In genomic region chr13:33441015-33441414, GRCh38 we compare ENCODE assay signal across 11 cellular contexts.
DNase-seq lines count a peak whose midpoint lies in the region; ATAC-seq, FAIRE-seq and TF ChIP-seq lines count a peak whose summit lies in the region.
"Had no signal": no experiment of that assay in that cellular context is flagged by ENCODE, and none has a peak within 500 bp of the region (broad histone marks: within the 10 kb centered on the region; RNA-seq: fewer than 3 reads in every experiment).

No MANE protein-coding gene starts in this region.

- TF ChIP-seq POLR2A in esophagus muscularis mucosa (IDR thresholded peaks at IDR 0.05; ENCODE audit: low read depth) (no peak), lower leg skin (IDR thresholded peaks at IDR 0.05) (no peak)

- DNase-seq in AG10803 (ENCODE audit: low read depth) = peak; percentile 24
- DNase-seq in HS-27A (ENCODE audit: low read depth) = peak; percentile 2
- no peak for DNase-seq in kidney
- no peak for DNase-seq in esophagus muscularis mucosa (ENCODE audit: extremely low spot score)
- DNase-seq in lower leg skin (ENCODE audit: low spot score in 2 of 2) = no peak
- DNase-seq in stimulated activated CD4-positive, alpha-beta T cell treated with anti-CD3 and anti-CD28 coated beads, Interleukin-4, amount 100 ng/mL, for 24 hours = no peak
- DNase-seq: activated naive CD8-positive, alpha-beta T cell treated with anti-CD3 and anti-CD28 coated beads, Interleukin-2, amount 10 ng/mL, durations not matched to agents 7 days and 5 days; Right ventricle myocardium superior; stimulated activated CD8-positive, alpha-beta memory T cell treated with anti-CD3 and anti-CD28 coated beads, Interleukin-4, amount 100 ng/mL, for 48 hours had no signal

- H3K27me3 ChIP-seq in esophagus muscularis mucosa = no peaks in the 10 kb centered on the region

- TF ChIP-seq CTCF in AG10803 (conservative IDR thresholded peaks at IDR 0.05; ENCODE audit: low read length) (peak; percentile 27; the same call in 1 of the 2 replicates), WI38 (IDR thresholded peaks at IDR 0.05; ENCODE audit: low read depth, low read length) (peak; percentile 17), kidney (IDR thresholded peaks at IDR 0.05; ENCODE audit: borderline replicate concordance, extremely low read depth, insufficient read depth) (peak; percentile 31), esophagus muscularis mucosa (IDR thresholded peaks at IDR 0.05) (peak in 1 of 3 experiments; percentile 27), lower leg skin (IDR thresholded peaks at IDR 0.05) (no peak)

- H3K4me3 ChIP-seq in AG10803 (ENCODE audit: low read length) (no peak overlapping the region), WI38 (ENCODE audit: low read depth, low read length) (no peak overlapping the region), kidney (ENCODE audit: low read length in 2 of 2) (no peak overlapping the region), esophagus muscularis mucosa (no peak overlapping the region), lower leg skin (ENCODE audit: low read depth, poor library complexity, severe bottlenecking) (no peak overlapping the region)

- H3K9ac ChIP-seq in kidney (ENCODE audit: low read length in 2 of 2) = no peak overlapping the region

- intact Hi-C loops in kidney (cut with DNase I) = no loop called here
- intact Hi-C loops in esophagus muscularis mucosa (cut with DNase I) = no loop called here
- intact Hi-C loops in lower leg skin (cut with DNase I; ENCODE audit: low total_unique reads) = no loop called here

- ATAC-seq in GM19351 (IDR thresholded peaks at IDR 0.05; ENCODE audit: unreplicated experiment) = no peak

- H3K27ac ChIP-seq in kidney (ENCODE audit: low read depth in 2 of 2, low read length in 2 of 2) (no peak overlapping the region), esophagus muscularis mucosa (replicated peaks in 1 of 4) (peak overlapping the region in 1 of 4 donors; percentile 6)

- FAIRE-seq in kidney (lab: Jason Lieb, UNC) = no peak

- TF ChIP-seq EP300 in esophagus muscularis mucosa (IDR thresholded peaks at IDR 0.05) = no peak

- H3K4me1 ChIP-seq in kidney (ENCODE audit: control insufficient read depth in 1 of 2, insufficient read depth in 1 of 2, low read depth in 1 of 2, low read length in 2 of 2) (no peaks in the 10 kb centered on the region), esophagus muscularis mucosa (peaks cover 0 to 18% (median 7%) of the 10 kb centered on the region in 4 donors)

- no peaks in the 10 kb centered on the region for H3K36me3 ChIP-seq in kidney (ENCODE audit: control insufficient read depth in 1 of 2, insufficient read depth in 2 of 2, low read length in 2 of 2)
- H3K36me3 ChIP-seq in esophagus muscularis mucosa = no peaks in the 10 kb centered on the region

- H3K9me3 ChIP-seq in kidney (ENCODE audit: control insufficient read depth in 1 of 2, low read length in 2 of 2) (no peaks in the 10 kb centered on the region), esophagus muscularis mucosa (no peaks in the 10 kb centered on the region)

- 75% methylated on average over 1 of the region's 1 CpG for WGBS in esophagus muscularis mucosa
- 76 to 82% methylated on average over 1 of the region's 1 CpG for WGBS in lower leg skin, 2 donors

Comparison
In these comparisons a context has a peak if more than half of its experiments do, and no peak if none do; other contexts are left out.
1. DNase-seq: peak in AG10803 (single experiment) and HS-27A (single experiment); none in kidney (single experiment), esophagus muscularis mucosa (single experiment), lower leg skin (0 of 2) and stimulated activated CD4-positive, alpha-beta T cell treated with anti-CD3 and anti-CD28 coated beads, Interleukin-4, amount 100 ng/mL, for 24 hours (single experiment).
2. CTCF ChIP-seq: peak in AG10803 (single experiment), WI38 (single experiment) and kidney (single experiment); none in lower leg skin (0 of 3).